Comparison of ENCODE assay signal across 17 cellular contexts in genomic region chr10:122190151-122190550, GRCh38.
A peak's percentile ranks its signal among the peaks of the same experiment; 100 is the strongest.
DNase-seq lines count a peak whose midpoint lies in the region; ATAC-seq and TF ChIP-seq lines count a peak whose summit lies in the region.
"Had no signal": no experiment of that assay in that cellular context is flagged by ENCODE, and none has a peak within 500 bp of the region (broad histone marks: within the 10 kb centered on the region; RNA-seq: fewer than 3 reads in every experiment).

No MANE protein-coding gene starts in this region.

- intact Hi-C loops in esophagus muscularis mucosa (cut with DNase I) = no loop called here

- peak overlapping the region; percentile 40 for H3K27ac Mint-ChIP-seq in HFFc6
- peak overlapping the region; percentile 39 for H3K27ac Mint-ChIP-seq in nephron progenitor cell
- H3K27ac Mint-ChIP-seq: CD14-positive monocyte had no signal

- TF ChIP-seq CTCF in HFFc6 (IDR thresholded peaks at IDR 0.05) (no peak), esophagus muscularis mucosa (IDR thresholded peaks at IDR 0.05) (no peak), nephron progenitor cell (IDR thresholded peaks at IDR 0.05) (no peak)

- H3K36me3 ChIP-seq in esophagus muscularis mucosa (peaks cover 0 to 12% (median 5%) of the 10 kb centered on the region in 4 donors), skeletal muscle satellite cell (ENCODE audit: insufficient read depth, low read length) (no peaks in the 10 kb centered on the region)

- H3K36me3 Mint-ChIP-seq in HFFc6 (ENCODE audit: low read depth) (no peaks in the 10 kb centered on the region; the same call in 1 of the 2 replicates), nephron progenitor cell (ENCODE audit: low read depth) (peaks cover 14% of the 10 kb centered on the region)
- H3K36me3 Mint-ChIP-seq: CD14-positive monocyte had no signal

- ATAC-seq in HG03175 (IDR thresholded peaks at IDR 0.05; ENCODE audit: unreplicated experiment) (no peak), HG02870 (IDR thresholded peaks at IDR 0.05; ENCODE audit: unreplicated experiment) (no peak)
- ATAC-seq: HCT116 had no signal

- no peak overlapping the region for H3K4me3 ChIP-seq in esophagus muscularis mucosa
- peak overlapping the region; percentile 36 for H3K4me3 ChIP-seq in skeletal muscle satellite cell (ENCODE audit: low read length)

- DNase-seq in HFFc6 (no peak), esophagus muscularis mucosa (ENCODE audit: extremely low spot score) (no peak), nephron progenitor cell (no peak), hepatic stellate cell (ENCODE audit: low spot score) (no peak), H4 (ENCODE audit: low spot score) (no peak)
- DNase-seq: Caco-2; DMS53; NCI-H1417; NCI-H2227 treated with DMSO at 0.1 percent for 48 hours; NCI-H524 treated with DMSO at 0.1 percent for 48 hours; NK-92 treated with Interleukin-12 subunit alpha and Interleukin-12 subunit beta, amount 100 ng/mL, for 24 hours; OCI-M1 had no signal

- no peaks in the 10 kb centered on the region for H3K27me3 ChIP-seq in esophagus muscularis mucosa
- no peaks in the 10 kb centered on the region for H3K27me3 ChIP-seq in skeletal muscle satellite cell (ENCODE audit: control insufficient read depth, insufficient read depth, low read length)

- H3K4me1 ChIP-seq in esophagus muscularis mucosa (peaks cover 50 to 80% (median 70%) of the 10 kb centered on the region in 4 donors), skeletal muscle satellite cell (ENCODE audit: control insufficient read depth, insufficient read depth, low read length) (peaks cover 19% of the 10 kb centered on the region)
- H3K4me1 ChIP-seq: Caco-2 had no signal

- peaks cover under 1% of the 10 kb centered on the region; the same call in 1 of the 2 replicates for H3K27me3 Mint-ChIP-seq in HFFc6 (ENCODE audit: insufficient read depth)
- peaks cover 5% of the 10 kb centered on the region for H3K27me3 Mint-ChIP-seq in nephron progenitor cell (ENCODE audit: low read depth, poor library complexity)

- TF ChIP-seq EP300 in esophagus muscularis mucosa (IDR thresholded peaks at IDR 0.05) = no peak

- H3K4me3 Mint-ChIP-seq in HFFc6 (peak overlapping the region; percentile 37; the same call in 1 of the 2 replicates), nephron progenitor cell (no peak overlapping the region)
- H3K4me3 Mint-ChIP-seq: CD14-positive monocyte had no signal

- H3K4me2 ChIP-seq in skeletal muscle satellite cell (ENCODE audit: low read length) = peak overlapping the region; percentile 65

- no peaks in the 10 kb centered on the region for H3K9me3 Mint-ChIP-seq in HFFc6
- no peaks in the 10 kb centered on the region for H3K9me3 Mint-ChIP-seq in nephron progenitor cell
- H3K9me3 Mint-ChIP-seq: CD14-positive monocyte had no signal

- H3K9me3 ChIP-seq in esophagus muscularis mucosa = no peaks in the 10 kb centered on the region
- no peaks in the 10 kb centered on the region for H3K9me3 ChIP-seq in skeletal muscle satellite cell (replicated peaks; ENCODE audit: low read length)
- H3K9me3 ChIP-seq: Caco-2 had no signal

- peak overlapping the region; percentile 54 to 76 (median 68) for H3K27ac ChIP-seq in esophagus muscularis mucosa (replicated peaks in 1 of 4)

- peak overlapping the region; percentile 35 for H3K9ac ChIP-seq in skeletal muscle satellite cell (ENCODE audit: low read depth, low read length)

- 86% methylated on average over 10 of the region's 10 CpGs for WGBS in esophagus muscularis mucosa

- no peak for TF ChIP-seq POLR2A in esophagus muscularis mucosa (IDR thresholded peaks at IDR 0.05; ENCODE audit: low read depth)

- peaks cover 13% of the 10 kb centered on the region for H3K4me1 Mint-ChIP-seq in HFFc6 (ENCODE audit: low read depth)
- H3K4me1 Mint-ChIP-seq in nephron progenitor cell = peaks cover 63% of the 10 kb centered on the region
- H3K4me1 Mint-ChIP-seq: CD14-positive monocyte had no signal
